8 cellular contexts compared by ENCODE assay signal in genomic region chr1:221740941-221741363, GRCh38. TPM values are rescaled to one million over a fixed set of nuclear protein-coding genes. Genes with fewer than 3 reads are reported as not detected.
DNase-seq lines count a peak whose midpoint lies in the region; TF ChIP-seq lines count a peak whose summit lies in the region.

No MANE protein-coding gene starts in this region.

- H3K27me3 Mint-ChIP-seq in activated T-helper 1 cell treated with anti-CD3 and anti-CD28 coated beads, Interleukin-12 subunit alpha, Interleukin-12 subunit beta, Interleukin-2, Interleukin-4 antibody, amounts not matched to agents 30 ng/mL and 10 ng/mL and 1 ng/mL, durations not matched to agents 14 hours and 24 hours and 36 hours (ENCODE audit: insufficient read depth) = no peaks in the 10 kb centered on the region

- H3K9me3 Mint-ChIP-seq in activated T-helper 1 cell treated with anti-CD3 and anti-CD28 coated beads, Interleukin-12 subunit alpha, Interleukin-12 subunit beta, Interleukin-2, Interleukin-4 antibody, amounts not matched to agents 30 ng/mL and 10 ng/mL and 1 ng/mL, durations not matched to agents 14 hours and 24 hours and 36 hours = no peaks in the 10 kb centered on the region

- no peak for TF ChIP-seq CTCF in HL-60 (IDR thresholded peaks at IDR 0.05; ENCODE audit: insufficient read depth, low read length)

- peaks cover 9% of the 10 kb centered on the region for H3K4me1 Mint-ChIP-seq in activated T-helper 1 cell treated with anti-CD3 and anti-CD28 coated beads, Interleukin-12 subunit alpha, Interleukin-12 subunit beta, Interleukin-2, Interleukin-4 antibody, amounts not matched to agents 30 ng/mL and 10 ng/mL and 1 ng/mL, durations not matched to agents 14 hours and 24 hours and 36 hours (ENCODE audit: low read depth)

- intact Hi-C loops in activated T-helper 1 cell treated with anti-CD3 and anti-CD28 coated beads, Interleukin-12 subunit alpha, Interleukin-12 subunit beta, Interleukin-2, Interleukin-4 antibody, amounts not matched to agents 30 ng/mL and 10 ng/mL and 1 ng/mL, durations not matched to agents 14 hours and 24 hours and 36 hours (cut with micrococcal nuclease) = loop anchor here (1.0 to 10.0 kb wide), 5 partner anchors 15 to 974 kb away; partner anchors contain the start of genes AIDA, BROX and HLX

- no peak overlapping the region for H3K4me3 Mint-ChIP-seq in activated T-helper 1 cell treated with anti-CD3 and anti-CD28 coated beads, Interleukin-12 subunit alpha, Interleukin-12 subunit beta, Interleukin-2, Interleukin-4 antibody, amounts not matched to agents 30 ng/mL and 10 ng/mL and 1 ng/mL, durations not matched to agents 14 hours and 24 hours and 36 hours

- H3K36me3 Mint-ChIP-seq in activated T-helper 1 cell treated with anti-CD3 and anti-CD28 coated beads, Interleukin-12 subunit alpha, Interleukin-12 subunit beta, Interleukin-2, Interleukin-4 antibody, amounts not matched to agents 30 ng/mL and 10 ng/mL and 1 ng/mL, durations not matched to agents 14 hours and 24 hours and 36 hours (ENCODE audit: low read depth) = peaks cover 36% of the 10 kb centered on the region

- no peaks in the 10 kb centered on the region for H3K9me3 ChIP-seq in iPS-20b (ENCODE audit: insufficient read depth, low read depth, low read length)

- H3K27ac ChIP-seq in HL-60 (replicated peaks) (peak overlapping the region; percentile 74), iPS-20b (ENCODE audit: low read length) (no peak overlapping the region), temporal lobe (ENCODE audit: low read depth, low read length) (peak overlapping the region; percentile 79)

- in situ Hi-C loops in ACHN (cut with HindIII; ENCODE audit: low pct_ligation_motif_present, low pct_unique_long_range_greater_than_20kb, low sequenced_read_pairs) = no loop called here

- peak overlapping the region; percentile 64; the same call in 1 of the 2 replicates for H3K9ac ChIP-seq in iPS-20b (ENCODE audit: low read depth, low read length)

- H3K27ac Mint-ChIP-seq in activated T-helper 1 cell treated with anti-CD3 and anti-CD28 coated beads, Interleukin-12 subunit alpha, Interleukin-12 subunit beta, Interleukin-2, Interleukin-4 antibody, amounts not matched to agents 30 ng/mL and 10 ng/mL and 1 ng/mL, durations not matched to agents 14 hours and 24 hours and 36 hours = no peak overlapping the region

- H3K36me3 ChIP-seq in iPS-20b (ENCODE audit: insufficient read depth, low read depth, low read length) = no peaks in the 10 kb centered on the region

- H3K27me3 ChIP-seq in HL-60 (ENCODE audit: insufficient read depth, poor library complexity, severe bottlenecking) = no peaks in the 10 kb centered on the region
- peaks cover 24% of the 10 kb centered on the region for H3K27me3 ChIP-seq in iPS-20b (ENCODE audit: insufficient read depth, low read length)

- H3K4me1 ChIP-seq in iPS-20b (ENCODE audit: insufficient read depth, low read length) = peaks cover 6% of the 10 kb centered on the region

- H3K4me3 ChIP-seq in HL-60 (replicated peaks; ENCODE audit: insufficient read depth, low read length) (peak overlapping the region; percentile 65), iPS-20b (ENCODE audit: low read length) (peak overlapping the region; percentile 80)

- peak; percentile 26 for DNase-seq in ACHN
- no peak for DNase-seq in HL-60 (ENCODE audit: low read depth in 1 of 2, low spot score in 1 of 2)
- DNase-seq in activated T-helper 1 cell treated with anti-CD3 and anti-CD28 coated beads, Interleukin-12 subunit alpha, Interleukin-12 subunit beta, Interleukin-2, Interleukin-4 antibody, amounts not matched to agents 30 ng/mL and 10 ng/mL and 1 ng/mL, durations not matched to agents 14 hours and 24 hours and 36 hours (ENCODE audit: low spot score) = peak; percentile 25
- no peak for DNase-seq in inferior parietal cortex (ENCODE audit: extremely low spot score)
- no peak for DNase-seq in NCI-H1048 (lab: John Stamatoyannopoulos, UW)
- DNase-seq in hepatic stellate cell (ENCODE audit: low spot score) = no peak

RNA-seq across cellular contexts. Expression of gene DUSP10, which starts 0.9 kb away (rescaled TPM):
- total RNA-seq in activated T-helper 1 cell treated with anti-CD3 and anti-CD28 coated beads, Interleukin-12 subunit alpha, Interleukin-12 subunit beta, Interleukin-2, Interleukin-4 antibody, amounts not matched to agents 30 ng/mL and 10 ng/mL and 1 ng/mL, durations not matched to agents 14 hours and 24 hours and 36 hours = 19.2 and 19.4 TPM in 2 replicates
- 5.2 TPM for total RNA-seq in temporal lobe

Comparison
In these comparisons a context has a peak if more than half of its experiments do, and no peak if none do; other contexts are left out.
1. DNase-seq: peak in ACHN (single experiment) and activated T-helper 1 cell treated with anti-CD3 and anti-CD28 coated beads, Interleukin-12 subunit alpha, Interleukin-12 subunit beta, Interleukin-2, Interleukin-4 antibody, amounts not matched to agents 30 ng/mL and 10 ng/mL and 1 ng/mL, durations not matched to agents 14 hours and 24 hours and 36 hours (single experiment); none in HL-60 (0 of 2), inferior parietal cortex (single experiment), NCI-H1048 (single experiment) and hepatic stellate cell (single experiment).